Comparison of ENCODE assay signal across 1 cellular context in the genomic region with DNA sequence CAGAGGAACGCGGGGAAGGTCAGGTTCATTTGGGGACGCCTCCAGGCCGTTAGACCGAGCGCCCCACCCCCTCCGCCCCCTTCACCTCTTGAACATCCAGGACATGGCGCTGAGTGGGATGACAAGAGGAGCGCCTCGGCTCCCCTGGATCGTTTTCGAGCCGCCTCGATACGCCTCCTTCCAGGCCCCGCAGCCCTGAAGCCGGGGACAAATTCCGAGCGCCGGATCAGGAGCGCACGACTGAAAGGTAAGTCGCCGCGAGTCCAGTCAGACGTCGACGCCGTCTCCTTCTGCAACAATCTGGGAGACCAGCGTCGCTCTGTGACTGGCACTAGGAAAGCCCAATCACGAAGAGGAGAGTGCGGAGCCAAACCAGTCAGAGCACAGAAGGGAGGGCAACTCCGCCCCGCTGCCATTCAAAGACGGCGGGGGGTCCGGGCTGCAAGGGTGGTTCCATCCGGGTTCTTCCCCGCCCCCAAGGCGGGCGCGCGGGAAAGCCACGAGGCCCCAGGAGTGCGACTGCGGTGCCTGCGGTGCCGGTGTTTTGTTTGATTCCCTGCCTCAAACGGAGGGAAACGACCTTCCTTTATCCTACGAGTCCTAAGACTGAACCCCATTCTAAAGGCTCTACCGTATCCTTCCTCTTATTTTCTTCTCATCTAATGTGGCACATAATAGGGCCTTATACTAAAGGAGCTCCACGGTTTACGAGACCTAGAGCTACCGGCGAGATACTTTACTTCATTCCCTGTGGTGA.
TF ChIP-seq lines count a peak whose summit lies in the region.

A gene with protein sequence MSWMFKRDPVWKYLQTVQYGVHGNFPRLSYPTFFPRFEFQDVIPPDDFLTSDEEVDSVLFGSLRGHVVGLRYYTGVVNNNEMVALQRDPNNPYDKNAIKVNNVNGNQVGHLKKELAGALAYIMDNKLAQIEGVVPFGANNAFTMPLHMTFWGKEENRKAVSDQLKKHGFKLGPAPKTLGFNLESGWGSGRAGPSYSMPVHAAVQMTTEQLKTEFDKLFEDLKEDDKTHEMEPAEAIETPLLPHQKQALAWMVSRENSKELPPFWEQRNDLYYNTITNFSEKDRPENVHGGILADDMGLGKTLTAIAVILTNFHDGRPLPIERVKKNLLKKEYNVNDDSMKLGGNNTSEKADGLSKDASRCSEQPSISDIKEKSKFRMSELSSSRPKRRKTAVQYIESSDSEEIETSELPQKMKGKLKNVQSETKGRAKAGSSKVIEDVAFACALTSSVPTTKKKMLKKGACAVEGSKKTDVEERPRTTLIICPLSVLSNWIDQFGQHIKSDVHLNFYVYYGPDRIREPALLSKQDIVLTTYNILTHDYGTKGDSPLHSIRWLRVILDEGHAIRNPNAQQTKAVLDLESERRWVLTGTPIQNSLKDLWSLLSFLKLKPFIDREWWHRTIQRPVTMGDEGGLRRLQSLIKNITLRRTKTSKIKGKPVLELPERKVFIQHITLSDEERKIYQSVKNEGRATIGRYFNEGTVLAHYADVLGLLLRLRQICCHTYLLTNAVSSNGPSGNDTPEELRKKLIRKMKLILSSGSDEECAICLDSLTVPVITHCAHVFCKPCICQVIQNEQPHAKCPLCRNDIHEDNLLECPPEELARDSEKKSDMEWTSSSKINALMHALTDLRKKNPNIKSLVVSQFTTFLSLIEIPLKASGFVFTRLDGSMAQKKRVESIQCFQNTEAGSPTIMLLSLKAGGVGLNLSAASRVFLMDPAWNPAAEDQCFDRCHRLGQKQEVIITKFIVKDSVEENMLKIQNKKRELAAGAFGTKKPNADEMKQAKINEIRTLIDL (minus strand): TSS at position 302 of the 757 bp plus-strand sequence. CDS start 197 bp downstream, at position 105.

TF ChIP-seq in K562, 482 proteins besides CTCF, POLR2A, EP300 and RAD21 (continued from another document and continues in another):
- peak in 1 of 2 experiments; percentile 83; a peak in 2 of 4 replicates for TF ChIP-seq TEAD1 (CRISPR knock-in tag; IDR thresholded peaks at IDR 0.05)
- TF ChIP-seq, protein P1, sequence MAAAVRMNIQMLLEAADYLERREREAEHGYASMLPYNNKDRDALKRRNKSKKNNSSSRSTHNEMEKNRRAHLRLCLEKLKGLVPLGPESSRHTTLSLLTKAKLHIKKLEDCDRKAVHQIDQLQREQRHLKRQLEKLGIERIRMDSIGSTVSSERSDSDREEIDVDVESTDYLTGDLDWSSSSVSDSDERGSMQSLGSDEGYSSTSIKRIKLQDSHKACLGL (CRISPR knock-in tag; IDR thresholded peaks at IDR 0.05; ENCODE audit: borderline replicate concordance, poor library complexity, severe bottlenecking): no peak
- TF ChIP-seq CHD2 (IDR thresholded peaks at IDR 0.05; ENCODE audit: low read depth, low read length): peak; percentile 87
- TF ChIP-seq, protein P2, sequence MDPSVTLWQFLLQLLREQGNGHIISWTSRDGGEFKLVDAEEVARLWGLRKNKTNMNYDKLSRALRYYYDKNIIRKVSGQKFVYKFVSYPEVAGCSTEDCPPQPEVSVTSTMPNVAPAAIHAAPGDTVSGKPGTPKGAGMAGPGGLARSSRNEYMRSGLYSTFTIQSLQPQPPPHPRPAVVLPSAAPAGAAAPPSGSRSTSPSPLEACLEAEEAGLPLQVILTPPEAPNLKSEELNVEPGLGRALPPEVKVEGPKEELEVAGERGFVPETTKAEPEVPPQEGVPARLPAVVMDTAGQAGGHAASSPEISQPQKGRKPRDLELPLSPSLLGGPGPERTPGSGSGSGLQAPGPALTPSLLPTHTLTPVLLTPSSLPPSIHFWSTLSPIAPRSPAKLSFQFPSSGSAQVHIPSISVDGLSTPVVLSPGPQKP (CRISPR knock-in tag; IDR thresholded peaks at IDR 0.05): no peak
- TF ChIP-seq RBM25 (IDR thresholded peaks at IDR 0.05; ENCODE audit: low read depth, low read length, severe bottlenecking): peak; percentile 88
- TF ChIP-seq, protein P3, sequence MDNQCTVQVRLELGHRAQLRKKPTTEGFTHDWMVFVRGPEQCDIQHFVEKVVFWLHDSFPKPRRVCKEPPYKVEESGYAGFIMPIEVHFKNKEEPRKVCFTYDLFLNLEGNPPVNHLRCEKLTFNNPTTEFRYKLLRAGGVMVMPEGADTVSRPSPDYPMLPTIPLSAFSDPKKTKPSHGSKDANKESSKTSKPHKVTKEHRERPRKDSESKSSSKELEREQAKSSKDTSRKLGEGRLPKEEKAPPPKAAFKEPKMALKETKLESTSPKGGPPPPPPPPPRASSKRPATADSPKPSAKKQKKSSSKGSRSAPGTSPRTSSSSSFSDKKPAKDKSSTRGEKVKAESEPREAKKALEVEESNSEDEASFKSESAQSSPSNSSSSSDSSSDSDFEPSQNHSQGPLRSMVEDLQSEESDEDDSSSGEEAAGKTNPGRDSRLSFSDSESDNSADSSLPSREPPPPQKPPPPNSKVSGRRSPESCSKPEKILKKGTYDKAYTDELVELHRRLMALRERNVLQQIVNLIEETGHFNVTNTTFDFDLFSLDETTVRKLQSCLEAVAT (IDR thresholded peaks at IDR 0.05): no peak
- peak; percentile 57; the same call in 1 of the 2 replicates for TF ChIP-seq CBX1 (IDR thresholded peaks at IDR 0.05; ENCODE audit: low read depth)
- no peak for TF ChIP-seq MTA2 (IDR thresholded peaks at IDR 0.05; ENCODE audit: low read depth)
- no peak for TF ChIP-seq BCOR (IDR thresholded peaks at IDR 0.05)
- TF ChIP-seq, protein P4, sequence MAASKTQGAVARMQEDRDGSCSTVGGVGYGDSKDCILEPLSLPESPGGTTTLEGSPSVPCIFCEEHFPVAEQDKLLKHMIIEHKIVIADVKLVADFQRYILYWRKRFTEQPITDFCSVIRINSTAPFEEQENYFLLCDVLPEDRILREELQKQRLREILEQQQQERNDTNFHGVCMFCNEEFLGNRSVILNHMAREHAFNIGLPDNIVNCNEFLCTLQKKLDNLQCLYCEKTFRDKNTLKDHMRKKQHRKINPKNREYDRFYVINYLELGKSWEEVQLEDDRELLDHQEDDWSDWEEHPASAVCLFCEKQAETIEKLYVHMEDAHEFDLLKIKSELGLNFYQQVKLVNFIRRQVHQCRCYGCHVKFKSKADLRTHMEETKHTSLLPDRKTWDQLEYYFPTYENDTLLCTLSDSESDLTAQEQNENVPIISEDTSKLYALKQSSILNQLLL (CRISPR knock-in tag; IDR thresholded peaks at IDR 0.05; ENCODE audit: borderline replicate concordance): no peak
- TF ChIP-seq ZNF384 (IDR thresholded peaks at IDR 0.05; ENCODE audit: low read depth, low read length): no peak
- no peak for TF ChIP-seq SAFB (IDR thresholded peaks at IDR 0.05; ENCODE audit: borderline replicate concordance, low read depth, low read length)
- TF ChIP-seq, protein P5, sequence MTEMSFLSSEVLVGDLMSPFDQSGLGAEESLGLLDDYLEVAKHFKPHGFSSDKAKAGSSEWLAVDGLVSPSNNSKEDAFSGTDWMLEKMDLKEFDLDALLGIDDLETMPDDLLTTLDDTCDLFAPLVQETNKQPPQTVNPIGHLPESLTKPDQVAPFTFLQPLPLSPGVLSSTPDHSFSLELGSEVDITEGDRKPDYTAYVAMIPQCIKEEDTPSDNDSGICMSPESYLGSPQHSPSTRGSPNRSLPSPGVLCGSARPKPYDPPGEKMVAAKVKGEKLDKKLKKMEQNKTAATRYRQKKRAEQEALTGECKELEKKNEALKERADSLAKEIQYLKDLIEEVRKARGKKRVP (CRISPR knock-in tag; IDR thresholded peaks at IDR 0.05): peak; percentile 41; the same call in 1 of the 2 replicates
- TF ChIP-seq, protein P6, sequence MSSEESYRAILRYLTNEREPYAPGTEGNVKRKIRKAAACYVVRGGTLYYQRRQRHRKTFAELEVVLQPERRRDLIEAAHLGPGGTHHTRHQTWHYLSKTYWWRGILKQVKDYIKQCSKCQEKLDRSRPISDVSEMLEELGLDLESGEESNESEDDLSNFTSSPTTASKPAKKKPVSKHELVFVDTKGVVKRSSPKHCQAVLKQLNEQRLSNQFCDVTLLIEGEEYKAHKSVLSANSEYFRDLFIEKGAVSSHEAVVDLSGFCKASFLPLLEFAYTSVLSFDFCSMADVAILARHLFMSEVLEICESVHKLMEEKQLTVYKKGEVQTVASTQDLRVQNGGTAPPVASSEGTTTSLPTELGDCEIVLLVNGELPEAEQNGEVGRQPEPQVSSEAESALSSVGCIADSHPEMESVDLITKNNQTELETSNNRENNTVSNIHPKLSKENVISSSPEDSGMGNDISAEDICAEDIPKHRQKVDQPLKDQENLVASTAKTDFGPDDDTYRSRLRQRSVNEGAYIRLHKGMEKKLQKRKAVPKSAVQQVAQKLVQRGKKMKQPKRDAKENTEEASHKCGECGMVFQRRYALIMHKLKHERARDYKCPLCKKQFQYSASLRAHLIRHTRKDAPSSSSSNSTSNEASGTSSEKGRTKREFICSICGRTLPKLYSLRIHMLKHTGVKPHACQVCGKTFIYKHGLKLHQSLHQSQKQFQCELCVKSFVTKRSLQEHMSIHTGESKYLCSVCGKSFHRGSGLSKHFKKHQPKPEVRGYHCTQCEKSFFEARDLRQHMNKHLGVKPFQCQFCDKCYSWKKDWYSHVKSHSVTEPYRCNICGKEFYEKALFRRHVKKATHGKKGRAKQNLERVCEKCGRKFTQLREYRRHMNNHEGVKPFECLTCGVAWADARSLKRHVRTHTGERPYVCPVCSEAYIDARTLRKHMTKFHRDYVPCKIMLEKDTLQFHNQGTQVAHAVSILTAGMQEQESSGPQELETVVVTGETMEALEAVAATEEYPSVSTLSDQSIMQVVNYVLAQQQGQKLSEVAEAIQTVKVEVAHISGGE (CRISPR knock-in tag; IDR thresholded peaks at IDR 0.05): 0 out of 6 replicates have a peak, but pooled peaks of 1 of the 3 experiments have one; percentile 24
- TF ChIP-seq ZNF24 (IDR thresholded peaks at IDR 0.05): no peak
- TF ChIP-seq PHF20 (IDR thresholded peaks at IDR 0.05; ENCODE audit: partially characterized antibody): peak; percentile 58
- TF ChIP-seq SP2 (IDR thresholded peaks at IDR 0.05; ENCODE audit: extremely low read depth, low read depth, low read length, poor library complexity, severe bottlenecking): peak; percentile 82
- peak; percentile 98 for TF ChIP-seq NFYB (IDR thresholded peaks at IDR 0.05; ENCODE audit: extremely low read depth, insufficient read length)
- peak; percentile 66; the same call in 1 of the 2 replicates for TF ChIP-seq ZNF41 (CRISPR knock-in tag; conservative IDR thresholded peaks at IDR 0.05)
- TF ChIP-seq, protein P7, sequence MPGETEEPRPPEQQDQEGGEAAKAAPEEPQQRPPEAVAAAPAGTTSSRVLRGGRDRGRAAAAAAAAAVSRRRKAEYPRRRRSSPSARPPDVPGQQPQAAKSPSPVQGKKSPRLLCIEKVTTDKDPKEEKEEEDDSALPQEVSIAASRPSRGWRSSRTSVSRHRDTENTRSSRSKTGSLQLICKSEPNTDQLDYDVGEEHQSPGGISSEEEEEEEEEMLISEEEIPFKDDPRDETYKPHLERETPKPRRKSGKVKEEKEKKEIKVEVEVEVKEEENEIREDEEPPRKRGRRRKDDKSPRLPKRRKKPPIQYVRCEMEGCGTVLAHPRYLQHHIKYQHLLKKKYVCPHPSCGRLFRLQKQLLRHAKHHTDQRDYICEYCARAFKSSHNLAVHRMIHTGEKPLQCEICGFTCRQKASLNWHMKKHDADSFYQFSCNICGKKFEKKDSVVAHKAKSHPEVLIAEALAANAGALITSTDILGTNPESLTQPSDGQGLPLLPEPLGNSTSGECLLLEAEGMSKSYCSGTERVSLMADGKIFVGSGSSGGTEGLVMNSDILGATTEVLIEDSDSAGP (CRISPR knock-in tag; IDR thresholded peaks at IDR 0.05): no peak
- peak; percentile 91 for TF ChIP-seq MEIS2 (IDR thresholded peaks at IDR 0.05; ENCODE audit: partially characterized antibody)
- TF ChIP-seq FIP1L1 (IDR thresholded peaks at IDR 0.05; ENCODE audit: low read depth, low read length, poor library complexity, severe bottlenecking): peak; percentile 49
- TF ChIP-seq, protein P8, sequence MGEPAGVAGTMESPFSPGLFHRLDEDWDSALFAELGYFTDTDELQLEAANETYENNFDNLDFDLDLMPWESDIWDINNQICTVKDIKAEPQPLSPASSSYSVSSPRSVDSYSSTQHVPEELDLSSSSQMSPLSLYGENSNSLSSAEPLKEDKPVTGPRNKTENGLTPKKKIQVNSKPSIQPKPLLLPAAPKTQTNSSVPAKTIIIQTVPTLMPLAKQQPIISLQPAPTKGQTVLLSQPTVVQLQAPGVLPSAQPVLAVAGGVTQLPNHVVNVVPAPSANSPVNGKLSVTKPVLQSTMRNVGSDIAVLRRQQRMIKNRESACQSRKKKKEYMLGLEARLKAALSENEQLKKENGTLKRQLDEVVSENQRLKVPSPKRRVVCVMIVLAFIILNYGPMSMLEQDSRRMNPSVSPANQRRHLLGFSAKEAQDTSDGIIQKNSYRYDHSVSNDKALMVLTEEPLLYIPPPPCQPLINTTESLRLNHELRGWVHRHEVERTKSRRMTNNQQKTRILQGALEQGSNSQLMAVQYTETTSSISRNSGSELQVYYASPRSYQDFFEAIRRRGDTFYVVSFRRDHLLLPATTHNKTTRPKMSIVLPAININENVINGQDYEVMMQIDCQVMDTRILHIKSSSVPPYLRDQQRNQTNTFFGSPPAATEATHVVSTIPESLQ (CRISPR knock-in tag; IDR thresholded peaks at IDR 0.05): peak; percentile 98
- TF ChIP-seq ZBTB1 (CRISPR knock-in tag; IDR thresholded peaks at IDR 0.05; ENCODE audit: borderline replicate concordance, low read depth): peak; percentile 59; the same call in 1 of the 2 replicates
- no peak for TF ChIP-seq HNRNPL (IDR thresholded peaks at IDR 0.05; ENCODE audit: low read depth, low read length)
- TF ChIP-seq MYBL2 (IDR thresholded peaks at IDR 0.05; ENCODE audit: low read depth): peak; percentile 7; the same call in 1 of the 2 replicates
- no peak for TF ChIP-seq MYBL2 (CRISPR knock-in tag; IDR thresholded peaks at IDR 0.05; ENCODE audit: borderline replicate concordance)
- peak; percentile 73 for TF ChIP-seq CCNT2 (IDR thresholded peaks at IDR 0.05; ENCODE audit: borderline replicate concordance, extremely low read depth, insufficient read length, low read depth, low read length)
- TF ChIP-seq, protein P9, sequence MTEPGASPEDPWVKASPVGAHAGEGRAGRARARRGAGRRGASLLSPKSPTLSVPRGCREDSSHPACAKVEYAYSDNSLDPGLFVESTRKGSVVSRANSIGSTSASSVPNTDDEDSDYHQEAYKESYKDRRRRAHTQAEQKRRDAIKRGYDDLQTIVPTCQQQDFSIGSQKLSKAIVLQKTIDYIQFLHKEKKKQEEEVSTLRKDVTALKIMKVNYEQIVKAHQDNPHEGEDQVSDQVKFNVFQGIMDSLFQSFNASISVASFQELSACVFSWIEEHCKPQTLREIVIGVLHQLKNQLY (CRISPR knock-in tag; conservative IDR thresholded peaks at IDR 0.05): 0 out of 4 replicates have a peak, but pooled peaks of 1 of the 2 experiments have one; percentile 49
- TF ChIP-seq RBM15 (IDR thresholded peaks at IDR 0.05; ENCODE audit: insufficient read depth, low read length): no peak
- peak; percentile 62; the same call in 1 of the 2 replicates for TF ChIP-seq NBN (IDR thresholded peaks at IDR 0.05; ENCODE audit: low read depth)
- TF ChIP-seq SUPT5H (IDR thresholded peaks at IDR 0.05): peak; percentile 81
